In the genomic region with DNA sequence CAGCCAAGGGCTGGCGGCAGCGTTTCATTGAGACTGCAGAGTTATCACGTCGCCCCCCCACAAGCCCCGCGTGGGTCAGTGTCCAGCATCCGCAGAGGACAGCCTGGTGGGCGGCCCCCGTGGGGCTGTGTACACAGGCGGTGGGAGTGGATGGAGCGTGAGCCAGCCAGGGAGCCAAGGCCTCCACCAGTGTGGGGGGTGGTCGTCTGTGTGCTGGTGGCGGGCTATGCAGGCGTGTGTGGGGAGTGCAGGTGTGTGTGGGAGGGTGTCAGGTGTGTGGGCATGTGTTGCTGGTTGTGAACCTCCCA, we compare ENCODE assay signal across 1 cellular context.
TF ChIP-seq lines count a peak whose summit lies in the region.

No MANE protein-coding gene starts in this region.

TF ChIP-seq in HEK293, 187 proteins besides CTCF, POLR2A, EP300 and RAD21 (continued from another document):
- TF ChIP-seq BCL6B (tag by site-specific recombination; IDR thresholded peaks at IDR 0.05), result no peak
- TF ChIP-seq ZNF223 (tag by site-specific recombination; IDR thresholded peaks at IDR 0.05), result no peak
- TF ChIP-seq ZNF548 (tag by site-specific recombination; IDR thresholded peaks at IDR 0.05), result no peak
- no peak for TF ChIP-seq ZNF658 (tag by site-specific recombination; IDR thresholded peaks at IDR 0.05)
- TF ChIP-seq ZFHX2 (tag by site-specific recombination; conservative IDR thresholded peaks at IDR 0.05), result peak; percentile 93
- TF ChIP-seq EGR2 (tag by site-specific recombination; IDR thresholded peaks at IDR 0.05; ENCODE audit: low read depth), result peak; percentile 96
- no peak for TF ChIP-seq ZNF221 (tag by site-specific recombination; IDR thresholded peaks at IDR 0.05; ENCODE audit: borderline replicate concordance)
- TF ChIP-seq ZFP37 (tag by site-specific recombination; IDR thresholded peaks at IDR 0.05), result no peak
- TF ChIP-seq ZNF626 (tag by site-specific recombination; IDR thresholded peaks at IDR 0.05), result no peak
